ENCODE assay signal across 18 cellular contexts in the genomic region with DNA sequence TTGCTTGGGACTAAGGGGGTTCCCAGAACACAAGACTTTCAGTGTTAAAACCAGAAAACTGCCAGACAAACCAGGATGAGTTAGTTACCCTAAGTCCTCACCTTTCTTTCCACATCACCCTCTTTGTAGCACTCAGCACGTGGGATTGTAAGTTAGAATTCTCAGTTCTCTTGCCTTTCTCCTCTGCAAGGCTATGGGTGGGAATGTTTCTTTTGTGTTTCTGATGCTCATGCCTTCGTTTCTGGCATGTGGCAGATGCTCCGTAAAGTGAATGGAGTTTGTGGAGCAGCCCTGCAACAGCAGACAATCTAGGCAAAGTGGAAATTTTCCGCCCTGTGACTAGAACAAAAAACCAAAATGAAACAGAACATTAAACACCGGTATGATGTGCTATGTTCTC.
DNase-seq lines count a peak whose midpoint lies in the region; ATAC-seq, FAIRE-seq and TF ChIP-seq lines count a peak whose summit lies in the region.
"Had no signal": no experiment of that assay in that cellular context is flagged by ENCODE, and none has a peak within 500 bp of the region (broad histone marks: within the 10 kb centered on the region; RNA-seq: fewer than 3 reads in every experiment).

No MANE protein-coding gene starts in this region.

- H3K27ac ChIP-seq in BLaER1 (no peak overlapping the region), H1 (ENCODE audit: low read depth, low read length) (no peak overlapping the region)
- H3K27ac ChIP-seq: prostate gland had no signal

- no peak overlapping the region for H3K23ac ChIP-seq in H1 (ENCODE audit: insufficient read length)

- no peaks in the 10 kb centered on the region for H3K23me2 ChIP-seq in H1 (ENCODE audit: low read depth, low read length)

- no peak overlapping the region for H4K5ac ChIP-seq in H1 (ENCODE audit: insufficient read length, low read depth, low read length)

- no peaks in the 10 kb centered on the region for H3K9me3 ChIP-seq in BLaER1
- no peaks in the 10 kb centered on the region for H3K9me3 ChIP-seq in Loucy (ENCODE audit: insufficient read depth, low read depth, low read length)
- no peaks in the 10 kb centered on the region for H3K9me3 ChIP-seq in H1 (ENCODE audit: insufficient read depth in 2 of 2, low read depth in 1 of 2, low read length in 1 of 2)
- H3K9me3 ChIP-seq: prostate gland had no signal

- H4K91ac ChIP-seq in H1 (replicated peaks; ENCODE audit: insufficient read length, low read length), result peak overlapping the region; percentile 36

- no peaks in the 10 kb centered on the region for H3K36me3 Mint-ChIP-seq in nephron (ENCODE audit: low read depth)
- no peaks in the 10 kb centered on the region for H3K36me3 Mint-ChIP-seq in activated T-helper 2 cell treated with anti-CD3 and anti-CD28 coated beads, Interferon-gamma antibody, Interleukin-2, Interleukin-4, amounts not matched to agents 10 μg/mL and 5 μg/mL and 100 μg/mL, durations not matched to agents 14 hours and 24 hours and 36 hours (ENCODE audit: low read depth)
- H3K36me3 Mint-ChIP-seq: activated CD4-positive, alpha-beta memory T cell treated with anti-CD3 and anti-CD28 coated beads for 36 hours had no signal

- H3K36me3 ChIP-seq in BLaER1, result no peaks in the 10 kb centered on the region
- no peaks in the 10 kb centered on the region for H3K36me3 ChIP-seq in Loucy (ENCODE audit: insufficient read depth, low read length)
- no peaks in the 10 kb centered on the region for H3K36me3 ChIP-seq in H1 (ENCODE audit: control insufficient read depth in 2 of 4, insufficient read depth in 4 of 4, low read length in 3 of 4)
- H3K36me3 ChIP-seq: prostate gland had no signal

- H3K27me3 ChIP-seq in BLaER1 (no peaks in the 10 kb centered on the region), Loucy (ENCODE audit: insufficient read depth, low read length, poor library complexity, severe bottlenecking) (no peaks in the 10 kb centered on the region), H1 (replicated peaks in 1 of 4; ENCODE audit: control insufficient read depth in 3 of 4, extremely low read depth in 1 of 4, insufficient read depth in 3 of 4, low read length in 3 of 4) (no peaks in the 10 kb centered on the region)

- no peak for TF ChIP-seq RAD21 in H1 (IDR thresholded peaks at IDR 0.05 in 1 of 2, conservative IDR thresholded peaks at IDR 0.05 in 1 of 2; ENCODE audit: low read depth in 2 of 2, low read length in 2 of 2)

- H3K56ac ChIP-seq in H1 (replicated peaks; ENCODE audit: insufficient read length, low read depth, low read length), result no peak overlapping the region

- intact Hi-C loops in activated T-helper 2 cell treated with anti-CD3 and anti-CD28 coated beads, Interferon-gamma antibody, Interleukin-2, Interleukin-4, amounts not matched to agents 10 μg/mL and 5 μg/mL and 100 μg/mL, durations not matched to agents 14 hours and 24 hours and 36 hours (cut with micrococcal nuclease), result no loop called here

- no peaks in the 10 kb centered on the region for H4K20me1 ChIP-seq in BLaER1
- H4K20me1 ChIP-seq in Loucy (ENCODE audit: insufficient read depth, low read length, poor library complexity, severe bottlenecking), result no peaks in the 10 kb centered on the region
- no peaks in the 10 kb centered on the region for H4K20me1 ChIP-seq in H1 (replicated peaks in 1 of 2; ENCODE audit: control insufficient read depth in 1 of 2, insufficient read depth in 2 of 2, low read length in 2 of 2)

- H3K27ac Mint-ChIP-seq in nephron, result peak overlapping the region; percentile 27 to 82 (median 64)
- no peak overlapping the region for H3K27ac Mint-ChIP-seq in activated T-helper 2 cell treated with anti-CD3 and anti-CD28 coated beads, Interferon-gamma antibody, Interleukin-2, Interleukin-4, amounts not matched to agents 10 μg/mL and 5 μg/mL and 100 μg/mL, durations not matched to agents 14 hours and 24 hours and 36 hours
- H3K27ac Mint-ChIP-seq: activated CD4-positive, alpha-beta memory T cell treated with anti-CD3 and anti-CD28 coated beads for 36 hours; activated T-helper 17 cell treated with anti-CD3 and anti-CD28 coated beads, Interleukin-2, amount 50 U/mL, for 72 hours; stimulated activated naive CD8-positive, alpha-beta T cell treated with anti-CD3 and anti-CD28 coated beads, Interleukin-15, Interleukin-2, amounts not matched to agents 100 ng/mL and 50 ng/mL, for 24 hours had no signal

- H3K4me1 Mint-ChIP-seq in nephron, result peaks cover 5% of the 10 kb centered on the region
- H3K4me1 Mint-ChIP-seq in activated T-helper 2 cell treated with anti-CD3 and anti-CD28 coated beads, Interferon-gamma antibody, Interleukin-2, Interleukin-4, amounts not matched to agents 10 μg/mL and 5 μg/mL and 100 μg/mL, durations not matched to agents 14 hours and 24 hours and 36 hours (ENCODE audit: low read depth), result no peaks in the 10 kb centered on the region
- H3K4me1 Mint-ChIP-seq: activated T-helper 17 cell treated with anti-CD3 and anti-CD28 coated beads, Interleukin-2, amount 50 U/mL, for 72 hours had no signal

- H3K14ac ChIP-seq in H1 (ENCODE audit: insufficient read length), result no peak overlapping the region

- no peak overlapping the region for H3K9ac ChIP-seq in BLaER1
- H3K9ac ChIP-seq in Loucy (ENCODE audit: low read depth, low read length, poor library complexity, severe bottlenecking), result no peak overlapping the region
- no peak overlapping the region for H3K9ac ChIP-seq in H1 (replicated peaks in 1 of 4; ENCODE audit: extremely low read depth in 1 of 4, low read depth in 3 of 4, low read length in 3 of 4)

- H3F3A ChIP-seq in Loucy (ENCODE audit: low read depth), result no peaks in the 10 kb centered on the region

- TF ChIP-seq CTCF in Loucy (conservative IDR thresholded peaks at IDR 0.05; ENCODE audit: low read length) (no peak), H1 (IDR thresholded peaks at IDR 0.05; ENCODE audit: control extremely low read depth in 1 of 3, insufficient read depth in 1 of 3, low read depth in 1 of 3, low read length in 3 of 3) (no peak), nephron (IDR thresholded peaks at IDR 0.05; ENCODE audit: unreplicated experiment in 3 of 3) (no peak)

- peak; percentile 93 for FAIRE-seq in H1 (lab: Jason Lieb, UNC)
- FAIRE-seq: GM18507 had no signal

- H2AK5ac ChIP-seq in H1 (ENCODE audit: low read depth, low read length), result no peak overlapping the region

- H2AFZ ChIP-seq in Loucy (ENCODE audit: low read length) (peak overlapping the region; percentile 2; the same call in 1 of the 2 replicates), H1 (ENCODE audit: low read length) (peak overlapping the region; percentile 38; the same call in 1 of the 2 replicates)

- H2BK12ac ChIP-seq in H1 (ENCODE audit: low read depth, low read length), result peak overlapping the region; percentile 20; the same call in 1 of the 2 replicates

- H2BK20ac ChIP-seq in H1 (ENCODE audit: low read length), result peak overlapping the region; percentile 29; the same call in 1 of the 2 replicates

- H3K4me3 Mint-ChIP-seq in nephron, result no peak overlapping the region
- H3K4me3 Mint-ChIP-seq in activated T-helper 2 cell treated with anti-CD3 and anti-CD28 coated beads, Interferon-gamma antibody, Interleukin-2, Interleukin-4, amounts not matched to agents 10 μg/mL and 5 μg/mL and 100 μg/mL, durations not matched to agents 14 hours and 24 hours and 36 hours (ENCODE audit: low read depth), result no peak overlapping the region
- H3K4me3 Mint-ChIP-seq: activated CD4-positive, alpha-beta memory T cell treated with anti-CD3 and anti-CD28 coated beads for 36 hours; activated T-helper 17 cell treated with anti-CD3 and anti-CD28 coated beads, Interleukin-2, amount 50 U/mL, for 72 hours; stimulated activated naive CD8-positive, alpha-beta T cell treated with anti-CD3 and anti-CD28 coated beads, Interleukin-15, Interleukin-2, amounts not matched to agents 100 ng/mL and 50 ng/mL, for 24 hours had no signal

- peaks cover 8% of the 10 kb centered on the region for H3K4me1 ChIP-seq in BLaER1
- H3K4me1 ChIP-seq in Loucy (ENCODE audit: insufficient read depth, low read length, poor library complexity, severe bottlenecking), result no peaks in the 10 kb centered on the region
- H3K4me1 ChIP-seq in H1 (replicated peaks in 1 of 4; ENCODE audit: control insufficient read depth in 3 of 4, insufficient read depth in 4 of 4, low read length in 3 of 4), result peaks cover 0 to 12% (median 9%) of the 10 kb centered on the region in 4 experiments
- H3K4me1 ChIP-seq: prostate gland had no signal

- POLR2A ChIA-PET in H1 (lab: Charles Lee; ENCODE audit: partially characterized antibody), result interaction anchor here (1.6 to 4.3 kb wide), 6 partner anchors 9 to 45 kb away, joined by 4 to 25 read pairs (median 14); no protein-coding TSS in a partner anchor

- no peaks in the 10 kb centered on the region for H3K27me3 Mint-ChIP-seq in nephron (ENCODE audit: low read depth)
- H3K27me3 Mint-ChIP-seq in activated T-helper 2 cell treated with anti-CD3 and anti-CD28 coated beads, Interferon-gamma antibody, Interleukin-2, Interleukin-4, amounts not matched to agents 10 μg/mL and 5 μg/mL and 100 μg/mL, durations not matched to agents 14 hours and 24 hours and 36 hours (ENCODE audit: low read depth), result peaks cover 9% of the 10 kb centered on the region

- H3K79me1 ChIP-seq in H1 (ENCODE audit: low read depth, low read length), result no peaks in the 10 kb centered on the region

- H3K4me2 ChIP-seq in BLaER1 (peak overlapping the region; percentile 46; the same call in 1 of the 2 replicates), Loucy (ENCODE audit: low read depth, low read length, poor library complexity, severe bottlenecking) (no peak overlapping the region), H1 (ENCODE audit: insufficient read depth in 1 of 2, low read depth in 2 of 2, low read length in 2 of 2) (peak overlapping the region; percentile 1 to 24; a peak in 1 of 4 replicates)

- CTCF ChIA-PET in H1 (lab: Charles Lee; ENCODE audit: partially characterized antibody), result interaction anchor here (1.4 to 4.8 kb wide), 2 partner anchors 8 to 63 kb away, joined by 4 to 52 read pairs; no protein-coding TSS in a partner anchor

- no peak for DNase-seq in H1 (ENCODE audit: low read depth in 1 of 2, low spot score in 2 of 2)
- no peak for DNase-seq in activated T-helper 2 cell treated with anti-CD3 and anti-CD28 coated beads, Interferon-gamma antibody, Interleukin-2, Interleukin-4, amounts not matched to agents 10 μg/mL and 5 μg/mL and 100 μg/mL, durations not matched to agents 14 hours and 24 hours and 36 hours (ENCODE audit: low spot score)
- no peak for DNase-seq in NCI-H1105 treated with DMSO at 0.1 percent for 48 hours (lab: John Stamatoyannopoulos, UW)
- no peak for DNase-seq in effector CD8-positive, alpha-beta T cell (lab: John Stamatoyannopoulos, UW)
- DNase-seq: activated CD4-positive, alpha-beta memory T cell treated with anti-CD3 and anti-CD28 coated beads for 36 hours; cortex of kidney; KBM-7; NCI-H1417 treated with DMSO at 0.1 percent for 48 hours; stimulated activated CD4-positive, alpha-beta T cell treated with anti-CD3 and anti-CD28 coated beads, Interleukin-12 subunit alpha, Interleukin-12 subunit beta, amount 100 ng/mL, for 4 hours; SW 1271 had no signal

- H4K8ac ChIP-seq in H1 (ENCODE audit: extremely low read depth, insufficient read depth, low read length), result no peak overlapping the region

- no peaks in the 10 kb centered on the region for H3K79me2 ChIP-seq in Loucy (ENCODE audit: insufficient read depth, low read length)
- H3K79me2 ChIP-seq in H1 (ENCODE audit: control insufficient read depth in 1 of 2, insufficient read depth in 2 of 2, low read length in 2 of 2), result peaks cover 0 to 3% of the 10 kb centered on the region in 2 experiments; a peak in 1 of 4 replicates

- no peak overlapping the region for H2BK15ac ChIP-seq in H1 (ENCODE audit: low read length)

- WGBS in H1 (ENCODE audit: extremely low coverage in 1 of 2, insufficient coverage in 1 of 2, insufficient read length in 1 of 2, insufficient replicate concordance in 2 of 2, low coverage in 1 of 2, low lambda C conversion rate in 2 of 2, missing lambda C conversion rate in 1 of 2), 2 experiments, result 49% methylated on average over 5 of the region's 5 CpGs; no CpG with 5 or more reads in 1 of the 2 experiments

- ATAC-seq in GM18867 (IDR thresholded peaks at IDR 0.05; ENCODE audit: unreplicated experiment), result no peak
- ATAC-seq: activated T-helper 17 cell treated with anti-CD3 and anti-CD28 coated beads, Interleukin-2, amount 50 U/mL, for 72 hours had no signal

- no peak for TF ChIP-seq EP300 in H1 (IDR thresholded peaks at IDR 0.05; ENCODE audit: borderline replicate concordance in 1 of 2, low read depth in 2 of 2, low read length in 2 of 2)

- peak overlapping the region; percentile 6 for H3K4ac ChIP-seq in H1 (replicated peaks; ENCODE audit: insufficient read length, low read depth, low read length)

- H2BK5ac ChIP-seq in H1 (ENCODE audit: low read depth, low read length), result peak overlapping the region; percentile 21; the same call in 1 of the 2 replicates

- H3K4me3 ChIP-seq in BLaER1, result no peak overlapping the region
- H3K4me3 ChIP-seq in Loucy (ENCODE audit: low read length, poor library complexity, severe bottlenecking), result no peak overlapping the region
- H3K4me3 ChIP-seq in H1 (ENCODE audit: extremely low read depth in 1 of 4, insufficient read depth in 2 of 4, low read depth in 3 of 4, low read length in 4 of 4), result no peak overlapping the region
- H3K4me3 ChIP-seq: prostate gland had no signal

- H3K9me2 ChIP-seq in Loucy (replicated peaks; ENCODE audit: low read depth, low read length), result no peaks in the 10 kb centered on the region

- no peak for TF ChIP-seq POLR2A in H1 (IDR thresholded peaks at IDR 0.05; ENCODE audit: control extremely low read depth in 1 of 2, low read depth in 2 of 2, low read length in 2 of 2)

- H3K18ac ChIP-seq in H1 (ENCODE audit: extremely low read depth, low read length), result no peak overlapping the region; the same call in 1 of the 2 replicates

- H2BK120ac ChIP-seq in H1 (replicated peaks; ENCODE audit: low read depth, low read length), result peak overlapping the region; percentile 21

- H3K9me3 Mint-ChIP-seq in nephron, result no peaks in the 10 kb centered on the region
- H3K9me3 Mint-ChIP-seq in activated T-helper 2 cell treated with anti-CD3 and anti-CD28 coated beads, Interferon-gamma antibody, Interleukin-2, Interleukin-4, amounts not matched to agents 10 μg/mL and 5 μg/mL and 100 μg/mL, durations not matched to agents 14 hours and 24 hours and 36 hours, result no peaks in the 10 kb centered on the region
- H3K9me3 Mint-ChIP-seq: activated CD4-positive, alpha-beta memory T cell treated with anti-CD3 and anti-CD28 coated beads for 36 hours; activated T-helper 17 cell treated with anti-CD3 and anti-CD28 coated beads, Interleukin-2, amount 50 U/mL, for 72 hours; stimulated activated naive CD8-positive, alpha-beta T cell treated with anti-CD3 and anti-CD28 coated beads, Interleukin-15, Interleukin-2, amounts not matched to agents 100 ng/mL and 50 ng/mL, for 24 hours had no signal
